ENCODE assay signal across 8 cellular contexts in genomic region chr10:60964257-60965235, GRCh38. TPM values are rescaled to one million over a fixed set of nuclear protein-coding genes. Genes with fewer than 3 reads are reported as not detected.
A peak's percentile ranks its signal among the peaks of the same experiment; 100 is the strongest.
DNase-seq lines count a peak whose midpoint lies in the region; ATAC-seq, FAIRE-seq and TF ChIP-seq lines count a peak whose summit lies in the region.

No MANE protein-coding gene starts in this region.

- H3K36me3 ChIP-seq in heart right ventricle = no peaks in the 10 kb centered on the region

- DNase-seq in AG08395 (ENCODE audit: low spot score) = peak; percentile 80
- DNase-seq in HT1080 (ENCODE audit: low read depth) = peak; percentile 84
- peak; percentile 67 for DNase-seq in RCC 7860 (ENCODE audit: low spot score)
- peak; percentile 40 to 80 for DNase-seq in heart right ventricle
- peak; percentile 82 for DNase-seq in posterior vena cava (ENCODE audit: low spot score)

- H3K4me3 ChIP-seq in GM12875 (ENCODE audit: low read depth, low read length) (no peak overlapping the region), heart right ventricle (peak overlapping the region in 1 of 10 donors; percentile 2)

- H3K4me1 ChIP-seq in heart right ventricle = peaks cover 0 to 25% (median 10%) of the 10 kb centered on the region in 9 donors

- H3K9me3 ChIP-seq in heart right ventricle = no peaks in the 10 kb centered on the region

- H3K27me3 ChIP-seq in heart right ventricle = no peaks in the 10 kb centered on the region

- H3K27ac ChIP-seq in angular gyrus (ENCODE audit: low read depth, low read length) = peak overlapping the region; percentile 16
- H3K27ac ChIP-seq in heart right ventricle = peak overlapping the region in 7 of 10 donors; percentile 39 to 62 (median 54)

- TF ChIP-seq CTCF in GM12875 (IDR thresholded peaks at IDR 0.05; ENCODE audit: borderline replicate concordance, insufficient read depth, low read depth, low read length) (peak; percentile 59; the same call in 1 of the 2 replicates), heart right ventricle (IDR thresholded peaks at IDR 0.05) (peak; percentile 70 to 92 (median 86))

- intact Hi-C loops in heart right ventricle (cut with DNase I) (loop anchor here (1.0 to 10.0 kb wide), 11 partner anchors 81 to 320 kb away; no protein-coding TSS in a partner anchor), posterior vena cava (cut with DNase I) (loop anchor here in 1 of 2 donors (10.0 kb wide), 2 partner anchors 150 to 320 kb away; no protein-coding TSS in a partner anchor)

- FAIRE-seq in RCC 7860 (lab: Jason Lieb, UNC) = peak; percentile 85

- ATAC-seq in heart right ventricle = peak in 7 of 8 donors; percentile 66 to 93 (median 90)
- ATAC-seq in GM21381 (IDR thresholded peaks at IDR 0.05; ENCODE audit: unreplicated experiment) = no peak

- WGBS in heart right ventricle, 2 donors = 36 to 42% methylated on average over 5 of the region's 5 CpGs

RNA-seq across cellular contexts. Expression of gene RHOBTB1, which starts 20.6 kb away (rescaled TPM):
- 5.9 and 6.8 TPM in 2 replicates for total RNA-seq in HT1080 (2014; rRNA removed; shearing (Covaris generic))
- 4.5 and 5.8 TPM in 2 replicates for polyA plus RNA-seq in HT1080 (2015; cell fraction: cytosol; rRNA removed)
- 8.4 and 11.1 TPM in 2 replicates for polyA plus RNA-seq in HT1080 (2015; cell fraction: nucleus; rRNA removed)
- total RNA-seq in heart right ventricle (10 to 100 TPM in 9 of 10 donors, 1 to 10 TPM in 1; 7.9 to 20.5 (median 13.4) TPM), posterior vena cava (10 to 100 TPM; 14.3 to 15.4 TPM)
- polyA plus RNA-seq in heart right ventricle = 1 to 10 TPM; 4.3 to 7.1 TPM
